Comparison of ENCODE assay signal across 28 cellular contexts in the genomic region with DNA sequence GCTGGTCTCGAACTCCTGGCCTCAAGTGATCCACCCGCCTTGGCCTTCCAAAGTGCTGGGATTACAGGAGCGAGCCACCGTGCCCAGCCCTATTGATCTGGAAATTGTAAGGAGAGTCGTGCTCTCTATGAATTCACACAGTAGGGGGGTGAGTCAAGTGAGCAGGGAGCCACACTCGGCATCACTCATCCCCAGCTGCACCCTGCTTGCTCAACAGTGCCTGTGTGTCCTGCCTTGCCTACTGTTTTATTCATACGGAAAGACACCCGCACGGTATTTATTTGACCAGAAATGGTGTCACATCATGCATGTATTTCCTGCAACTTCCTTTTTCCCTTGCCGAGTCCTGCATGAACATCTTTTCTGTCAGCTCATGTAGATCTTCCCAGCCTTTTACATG.
A peak's percentile ranks its signal among the peaks of the same experiment; 100 is the strongest.
DNase-seq lines count a peak whose midpoint lies in the region; ATAC-seq, FAIRE-seq and TF ChIP-seq lines count a peak whose summit lies in the region.
"Had no signal": no experiment of that assay in that cellular context is flagged by ENCODE, and none has a peak within 500 bp of the region (broad histone marks: within the 10 kb centered on the region; RNA-seq: fewer than 3 reads in every experiment).

No MANE protein-coding gene starts in this region.

- 60% methylated on average over 5 of the region's 10 CpGs; no CpG with 5 or more reads in 1 of the 2 experiments for WGBS in IMR-90 (ENCODE audit: extremely low coverage in 2 of 2, insufficient read length in 1 of 2), 2 experiments

- peaks cover 24% of the 10 kb centered on the region for H3K9me1 ChIP-seq in IMR-90 (ENCODE audit: insufficient read depth, low read length)

- intact Hi-C loops in IMR-90 (cut with micrococcal nuclease), result no loop called here

- peak overlapping the region; percentile 99 for H2AK5ac ChIP-seq in IMR-90 (ENCODE audit: low read depth, low read length)

- DNase-seq in EH (ENCODE audit: low read depth) (peak; percentile 79), IMR-90 (peak; percentile 86), T1000 (lab: John Stamatoyannopoulos, UW) (peak; percentile 13), foreskin fibroblast (peak; percentile 68 to 75), D721Med (ENCODE audit: insufficient read length, low spot score) (no peak), NCI-H2107 treated with DMSO at 0.1 percent for 48 hours (lab: John Stamatoyannopoulos, UW; ENCODE audit: unreplicated experiment) (no peak)
- DNase-seq: activated CD8-positive, alpha-beta memory T cell treated with anti-CD3 and anti-CD28 coated beads for 24 hours; activated gamma-delta T cell; activated T-cell treated with anti-CD3 and anti-CD28 coated beads, Interleukin-2, amount 50 U/mL, for 1 hour; body of pancreas; effector CD8-positive, alpha-beta T cell; erythroblast; GOT3; islet precursor cell; natural killer cell; NCI-H1436 treated with DMSO at 0.1 percent for 48 hours; NCI-H524; NK-92 treated with Interleukin-12 subunit alpha and Interleukin-12 subunit beta, amount 100 ng/mL, for 24 hours; small intestine; stimulated activated CD4-positive, alpha-beta T cell treated with anti-CD3 and anti-CD28 coated beads, Interleukin-2, amount 100 ng/mL, for 24 hours; substantia nigra; T-cell; upper lobe of right lung had no signal

- H2AK9ac ChIP-seq in IMR-90 (replicated peaks; ENCODE audit: low read depth, low read length, poor library complexity), result no peak overlapping the region

- peaks cover 32% of the 10 kb centered on the region for H3K4me1 ChIP-seq in IMR-90 (ENCODE audit: control insufficient read depth, insufficient read depth, low read length)
- H3K4me1 ChIP-seq: body of pancreas, upper lobe of right lung had no signal

- H4K8ac ChIP-seq in IMR-90 (ENCODE audit: low read depth in 2 of 2, low read length in 2 of 2), result peak overlapping the region; percentile 23 to 96; a peak in 3 of 4 replicates

- TF ChIP-seq POLR2A in IMR-90 (IDR thresholded peaks at IDR 0.05; ENCODE audit: low read depth, low read length), result no peak

- no peak overlapping the region for H3K27ac ChIP-seq in IMR-90 (ENCODE audit: insufficient read depth, low read length)
- H3K27ac ChIP-seq: body of pancreas, gastroesophageal sphincter, SJSA1, upper lobe of right lung had no signal

- H3K79me1 ChIP-seq in IMR-90 (ENCODE audit: low read depth in 1 of 2, low read length in 2 of 2), result peaks cover 0 to 20% of the 10 kb centered on the region in 2 experiments; a peak in 2 of 4 replicates

- POLR2A ChIA-PET in IMR-90 (lab: Charles Lee; ENCODE audit: unreplicated experiment), result no interaction called here

- H2BK15ac ChIP-seq in IMR-90 (ENCODE audit: low read depth, low read length), result peak overlapping the region; percentile 98; the same call in 1 of the 3 replicates

- no peak overlapping the region for H3K4me2 ChIP-seq in IMR-90 (ENCODE audit: low read depth, low read length)

- peak overlapping the region; percentile 88 for H3K14ac ChIP-seq in IMR-90 (replicated peaks; ENCODE audit: low read depth, low read length)

- peak overlapping the region; percentile 100 for H3K4ac ChIP-seq in IMR-90 (ENCODE audit: low read depth, low read length)

- CTCF ChIA-PET in IMR-90 (lab: Yijun Ruan, JAX), result interaction anchor here (0.6 to 1.1 kb wide), 3 partner anchors 100 to 131 kb away, joined by 3 to 4 read pairs (median 3); no protein-coding TSS in a partner anchor

- TF ChIP-seq CTCF in IMR-90 (conservative IDR thresholded peaks at IDR 0.05; ENCODE audit: low read depth, low read length) (no peak), foreskin fibroblast (IDR thresholded peaks at IDR 0.05; ENCODE audit: low read depth, low read length) (no peak), D721Med (IDR thresholded peaks at IDR 0.05; ENCODE audit: insufficient read depth, missing control alignments) (no peak)

- FAIRE-seq in D721Med (lab: Jason Lieb, UNC), result no peak
- FAIRE-seq: HepG2, small intestine had no signal

- H3K36me3 ChIP-seq in IMR-90 (ENCODE audit: control insufficient read depth, insufficient read depth, low read length), result no peaks in the 10 kb centered on the region
- H3K36me3 ChIP-seq: gastroesophageal sphincter, SJSA1, upper lobe of right lung had no signal

- H2BK20ac ChIP-seq in IMR-90 (ENCODE audit: low read depth, low read length), result peak overlapping the region; percentile 99

- H3K27me3 ChIP-seq in IMR-90 (ENCODE audit: control insufficient read depth, insufficient read depth, low read length), result no peaks in the 10 kb centered on the region
- H3K27me3 ChIP-seq: body of pancreas, gastroesophageal sphincter, SJSA1 had no signal

- peak overlapping the region; percentile 79 for H3K23ac ChIP-seq in IMR-90 (ENCODE audit: low read depth, low read length)

- no peaks in the 10 kb centered on the region for H4K20me1 ChIP-seq in IMR-90 (ENCODE audit: insufficient read depth, low read length)

- BruUV-seq in IMR-90 (replicated peaks; lab: Mats Ljungman, UMichigan), result no TSS peak

- H2BK120ac ChIP-seq in IMR-90 (ENCODE audit: low read depth, low read length), result peak overlapping the region; percentile 99

- no peak overlapping the region for H3K9ac ChIP-seq in IMR-90 (ENCODE audit: low read depth, low read length)

- peak overlapping the region; percentile 27; the same call in 1 of the 2 replicates for H3K56ac ChIP-seq in IMR-90 (ENCODE audit: extremely low read depth, insufficient read depth, low read length)

- dilution Hi-C loops in IMR-90 (cut with HindIII; ENCODE audit: low sequenced_read_pairs, unreplicated experiment), result no loop called here

- ATAC-seq in IMR-90 (ENCODE audit: low read depth), result no peak; the same call in 1 of the 2 replicates
- ATAC-seq in GM19328 (IDR thresholded peaks at IDR 0.05; ENCODE audit: unreplicated experiment), result no peak
- ATAC-seq: body of pancreas, gastroesophageal sphincter, HepG2, natural killer cell, Panc1, T-cell, upper lobe of right lung had no signal

- peaks cover 7% of the 10 kb centered on the region for H3K9me3 ChIP-seq in IMR-90 (ENCODE audit: control insufficient read depth, insufficient read depth, low read length)
- H3K9me3 ChIP-seq: upper lobe of right lung had no signal

- H3K4me3 ChIP-seq in IMR-90 (ENCODE audit: insufficient read depth, low read depth, low read length), result no peak overlapping the region
- H3K4me3 ChIP-seq in foreskin fibroblast (ENCODE audit: low read depth in 1 of 2, low read length in 2 of 2), result no peak overlapping the region
- H3K4me3 ChIP-seq: body of pancreas, gastroesophageal sphincter, SJSA1, upper lobe of right lung had no signal

- TF ChIP-seq RAD21 in IMR-90 (IDR thresholded peaks at IDR 0.05; ENCODE audit: low read length), result no peak

- H2BK5ac ChIP-seq in IMR-90 (ENCODE audit: low read depth, low read length, poor library complexity, severe bottlenecking), result peak overlapping the region; percentile 100

- H2AFZ ChIP-seq in IMR-90 (replicated peaks; ENCODE audit: low read length, poor library complexity), result no peak overlapping the region

- H3K18ac ChIP-seq in IMR-90 (ENCODE audit: low read depth, low read length), result peak overlapping the region; percentile 54; the same call in 1 of the 2 replicates

- in situ Hi-C loops in IMR-90 (cut with MboI; ENCODE audit: low sequenced_read_pairs), result no loop called here

- peak overlapping the region; percentile 89; the same call in 1 of the 2 replicates for H4K5ac ChIP-seq in IMR-90 (ENCODE audit: low read depth, low read length)

- H4K91ac ChIP-seq in IMR-90 (ENCODE audit: insufficient read depth, low read depth, low read length), result peak overlapping the region; percentile 100

TF ChIP-seq in IMR-90, 13 proteins besides CTCF, POLR2A, EP300 and RAD21:
- TF ChIP-seq, protein P1, sequence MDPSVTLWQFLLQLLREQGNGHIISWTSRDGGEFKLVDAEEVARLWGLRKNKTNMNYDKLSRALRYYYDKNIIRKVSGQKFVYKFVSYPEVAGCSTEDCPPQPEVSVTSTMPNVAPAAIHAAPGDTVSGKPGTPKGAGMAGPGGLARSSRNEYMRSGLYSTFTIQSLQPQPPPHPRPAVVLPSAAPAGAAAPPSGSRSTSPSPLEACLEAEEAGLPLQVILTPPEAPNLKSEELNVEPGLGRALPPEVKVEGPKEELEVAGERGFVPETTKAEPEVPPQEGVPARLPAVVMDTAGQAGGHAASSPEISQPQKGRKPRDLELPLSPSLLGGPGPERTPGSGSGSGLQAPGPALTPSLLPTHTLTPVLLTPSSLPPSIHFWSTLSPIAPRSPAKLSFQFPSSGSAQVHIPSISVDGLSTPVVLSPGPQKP (IDR thresholded peaks at IDR 0.05; ENCODE audit: borderline replicate concordance, low read depth, low read length), result no peak
- TF ChIP-seq, protein P2, sequence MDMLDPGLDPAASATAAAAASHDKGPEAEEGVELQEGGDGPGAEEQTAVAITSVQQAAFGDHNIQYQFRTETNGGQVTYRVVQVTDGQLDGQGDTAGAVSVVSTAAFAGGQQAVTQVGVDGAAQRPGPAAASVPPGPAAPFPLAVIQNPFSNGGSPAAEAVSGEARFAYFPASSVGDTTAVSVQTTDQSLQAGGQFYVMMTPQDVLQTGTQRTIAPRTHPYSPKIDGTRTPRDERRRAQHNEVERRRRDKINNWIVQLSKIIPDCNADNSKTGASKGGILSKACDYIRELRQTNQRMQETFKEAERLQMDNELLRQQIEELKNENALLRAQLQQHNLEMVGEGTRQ (IDR thresholded peaks at IDR 0.05; ENCODE audit: low read depth, low read length), result no peak
- TF ChIP-seq MAZ (IDR thresholded peaks at IDR 0.05; ENCODE audit: borderline replicate concordance, low read depth, low read length) (0 out of 2 replicates have a peak, but pooled peaks have one; percentile 24), RCOR1 (IDR thresholded peaks at IDR 0.05; ENCODE audit: insufficient replicate concordance, low read length) (no peak), CHD1 (IDR thresholded peaks at IDR 0.05; ENCODE audit: low read depth, low read length) (no peak), FOS (IDR thresholded peaks at IDR 0.05; ENCODE audit: low read depth, low read length) (no peak), MAFK (IDR thresholded peaks at IDR 0.05; ENCODE audit: low read depth, low read length) (no peak), CEBPB (IDR thresholded peaks at IDR 0.05; ENCODE audit: low read depth, low read length) (peak; percentile 93), BHLHE40 (IDR thresholded peaks at IDR 0.05; ENCODE audit: low read depth, low read length) (0 out of 2 replicates have a peak, but pooled peaks have one; percentile 25), SMC3 (IDR thresholded peaks at IDR 0.05; ENCODE audit: low read depth, low read length) (no peak), MXI1 (IDR thresholded peaks at IDR 0.05; ENCODE audit: borderline replicate concordance, low read depth, low read length) (no peak)
TF ChIP-seq in IMR-90: peak in this region for 3.

Comparison
In these comparisons a context has a peak if more than half of its experiments do, and no peak if none do; other contexts are left out.
1. DNase-seq: peak in EH (single experiment), IMR-90 (single experiment), T1000 (single experiment) and foreskin fibroblast (2 of 2); none in D721Med (single experiment) and NCI-H2107 treated with DMSO at 0.1 percent for 48 hours (single experiment).